In genomic region chr16:8173111-8173644, GRCh38 we compare ENCODE assay signal across 8 cellular contexts.
DNase-seq lines count a peak whose midpoint lies in the region; ATAC-seq, FAIRE-seq and TF ChIP-seq lines count a peak whose summit lies in the region.

No MANE protein-coding gene starts in this region.

- no peak overlapping the region for H3K4me3 ChIP-seq in BE2C (ENCODE audit: low read depth, low read length)
- no peak overlapping the region for H3K4me3 ChIP-seq in fibroblast of the aortic adventitia (ENCODE audit: low read depth, low read length)

- DNase-seq in BE2C, result peak; percentile 79
- DNase-seq in GM19239 (ENCODE audit: insufficient read length, low spot score), result peak; percentile 36
- peak; percentile 48 to 76 for DNase-seq in NCI-H1930 (lab: John Stamatoyannopoulos, UW)
- DNase-seq in T-helper 2 cell treated with Interferon-gamma antibody and Interleukin-4, amounts not matched to agents 5 μg/mL and 100 μg/mL, for 36 hours (ENCODE audit: low spot score), result peak; percentile 6
- DNase-seq in fibroblast of the aortic adventitia (ENCODE audit: low read depth), result peak; percentile 3
- DNase-seq in occipital lobe (lab: John Stamatoyannopoulos, UW), result peak; percentile 51

- no peaks in the 10 kb centered on the region for H3K36me3 ChIP-seq in BE2C

- peak; percentile 96 for TF ChIP-seq CTCF in BE2C (IDR thresholded peaks at IDR 0.05; ENCODE audit: low read depth, low read length)
- TF ChIP-seq CTCF in fibroblast of the aortic adventitia (IDR thresholded peaks at IDR 0.05; ENCODE audit: insufficient read depth, low read length), result peak; percentile 20

- H3K4me1 ChIP-seq in BE2C, result no peaks in the 10 kb centered on the region

- FAIRE-seq in GM19239 (lab: Jason Lieb, UNC), result peak; percentile 72

- ATAC-seq in HG02840 (IDR thresholded peaks at IDR 0.05; ENCODE audit: low FRiP score, unreplicated experiment), result no peak
- ATAC-seq in HG03457 (IDR thresholded peaks at IDR 0.05; ENCODE audit: unreplicated experiment), result no peak

- H3K36me3 Mint-ChIP-seq in T-helper 2 cell treated with Interferon-gamma antibody and Interleukin-4, amounts not matched to agents 5 μg/mL and 100 μg/mL, for 36 hours (ENCODE audit: low read depth), result no peaks in the 10 kb centered on the region

- H3K27me3 Mint-ChIP-seq in T-helper 2 cell treated with Interferon-gamma antibody and Interleukin-4, amounts not matched to agents 5 μg/mL and 100 μg/mL, for 36 hours (ENCODE audit: low read depth), result no peaks in the 10 kb centered on the region

- no peak overlapping the region for H3K27ac Mint-ChIP-seq in T-helper 2 cell treated with Interferon-gamma antibody and Interleukin-4, amounts not matched to agents 5 μg/mL and 100 μg/mL, for 36 hours

- no peak overlapping the region for H3K4me3 Mint-ChIP-seq in T-helper 2 cell treated with Interferon-gamma antibody and Interleukin-4, amounts not matched to agents 5 μg/mL and 100 μg/mL, for 36 hours

- no peaks in the 10 kb centered on the region for H3K4me1 Mint-ChIP-seq in T-helper 2 cell treated with Interferon-gamma antibody and Interleukin-4, amounts not matched to agents 5 μg/mL and 100 μg/mL, for 36 hours (ENCODE audit: low read depth)

- no peaks in the 10 kb centered on the region for H3K27me3 ChIP-seq in BE2C

- H3K9me3 ChIP-seq in BE2C, result no peaks in the 10 kb centered on the region

- peaks cover 12% of the 10 kb centered on the region for H3K9me3 Mint-ChIP-seq in T-helper 2 cell treated with Interferon-gamma antibody and Interleukin-4, amounts not matched to agents 5 μg/mL and 100 μg/mL, for 36 hours

Comparison
In these comparisons a context has a peak if more than half of its experiments do, and no peak if none do; other contexts are left out.
1. DNase-seq: peak in every context shown above with its lines; median percentile 79 in BE2C; 62 in NCI-H1930; 51 in occipital lobe; 36 in GM19239; 6 in T-helper 2 cell treated with Interferon-gamma antibody and Interleukin-4, amounts not matched to agents 5 μg/mL and 100 μg/mL, for 36 hours; 3 in fibroblast of the aortic adventitia.